In genomic region chr10:52212802-52213510, GRCh38 we compare ENCODE assay signal across 20 cellular contexts.
DNase-seq lines count a peak whose midpoint lies in the region; ATAC-seq, FAIRE-seq and TF ChIP-seq lines count a peak whose summit lies in the region.
"Had no signal": no experiment of that assay in that cellular context is flagged by ENCODE, and none has a peak within 500 bp of the region (broad histone marks: within the 10 kb centered on the region; RNA-seq: fewer than 3 reads in every experiment).

No MANE protein-coding gene starts in this region.

- peak overlapping the region; percentile 59 for H3K4me2 ChIP-seq in HepG2 (ENCODE audit: low read depth, low read length)
- H3K4me2 ChIP-seq: PC-9 had no signal

- ATAC-seq in HepG2 (peak; percentile 74), T-cell (replicated peaks in 1 of 4) (no peak)

- no peak for TF ChIP-seq POLR2A in HepG2 (IDR thresholded peaks at IDR 0.05; ENCODE audit: insufficient read depth in 1 of 2, low read depth in 2 of 2, low read length in 2 of 2)

- H3K4me1 Mint-ChIP-seq in T-cell, result peaks cover 0 to 6% (median 0%) of the 10 kb centered on the region in 3 donors
- H3K4me1 Mint-ChIP-seq: activated CD4-positive, alpha-beta memory T cell treated with anti-CD3 and anti-CD28 coated beads, Interleukin-2, amount 10 ng/mL, durations not matched to agents 7 days and 5 days; activated naive CD8-positive, alpha-beta T cell treated with anti-CD3 and anti-CD28 coated beads, Interleukin-2, amount 10 ng/mL, durations not matched to agents 7 days and 5 days had no signal

- peak overlapping the region; percentile 76 for H2AFZ ChIP-seq in HepG2 (ENCODE audit: low read length)
- H2AFZ ChIP-seq: PC-9 had no signal

- no peak for TF ChIP-seq RAD21 in HepG2 (CRISPR knock-in tag; IDR thresholded peaks at IDR 0.05)

- H3K27me3 Mint-ChIP-seq in T-cell, result no peaks in the 10 kb centered on the region
- H3K27me3 Mint-ChIP-seq: activated CD4-positive, alpha-beta memory T cell treated with anti-CD3 and anti-CD28 coated beads, Interleukin-2, amount 10 ng/mL, durations not matched to agents 7 days and 5 days; activated naive CD8-positive, alpha-beta T cell treated with anti-CD3 and anti-CD28 coated beads, Interleukin-2, amount 10 ng/mL, durations not matched to agents 7 days and 5 days had no signal

- H3K27ac Mint-ChIP-seq in T-cell, result no peak overlapping the region
- H3K27ac Mint-ChIP-seq: activated CD4-positive, alpha-beta memory T cell treated with anti-CD3 and anti-CD28 coated beads, Interleukin-2, amount 10 ng/mL, durations not matched to agents 7 days and 5 days; activated naive CD8-positive, alpha-beta T cell treated with anti-CD3 and anti-CD28 coated beads, Interleukin-2, amount 10 ng/mL, durations not matched to agents 7 days and 5 days; activated T-helper 1 cell treated with anti-CD3 and anti-CD28 coated beads, Interleukin-12 subunit alpha, Interleukin-12 subunit beta, Interleukin-2, Interleukin-4 antibody, amounts not matched to agents 30 ng/mL and 10 ng/mL and 1 ng/mL, durations not matched to agents 14 hours and 24 hours and 36 hours had no signal

- no peaks in the 10 kb centered on the region for H4K20me1 ChIP-seq in HepG2 (ENCODE audit: insufficient read depth, low read length)
- H4K20me1 ChIP-seq: BLaER1 treated with 17β-estradiol and CSF1 and Interleukin-3, amounts not matched to agents 10 nM and 100 nM had no signal

- H3K36me3 ChIP-seq in HUES6 (ENCODE audit: control insufficient read depth, insufficient read depth, low read length) (no peaks in the 10 kb centered on the region), HepG2 (replicated peaks in 1 of 2; ENCODE audit: control insufficient read depth in 1 of 2, insufficient read depth in 2 of 2, low read length in 2 of 2) (no peaks in the 10 kb centered on the region), skeletal muscle tissue (ENCODE audit: control insufficient read depth in 3 of 3, insufficient read depth in 3 of 3, low read length in 3 of 3) (no peaks in the 10 kb centered on the region)
- H3K36me3 ChIP-seq: BLaER1 treated with 17β-estradiol and CSF1 and Interleukin-3, amounts not matched to agents 10 nM and 100 nM; upper lobe of left lung; WERI-Rb-1 had no signal

- H3K9me3 ChIP-seq in HUES6 (ENCODE audit: control insufficient read depth, insufficient read depth, low read depth, low read length) (no peaks in the 10 kb centered on the region), HepG2 (ENCODE audit: low read length) (no peaks in the 10 kb centered on the region), skeletal muscle tissue (ENCODE audit: control insufficient read depth in 3 of 3, low read length in 3 of 3) (no peaks in the 10 kb centered on the region)
- H3K9me3 ChIP-seq: BLaER1 treated with 17β-estradiol and CSF1 and Interleukin-3, amounts not matched to agents 10 nM and 100 nM; upper lobe of left lung had no signal

- no TSS peak for BruUV-seq in HepG2 (replicated peaks; lab: Mats Ljungman, UMichigan)

- no peaks in the 10 kb centered on the region for H3K36me3 Mint-ChIP-seq in T-cell
- H3K36me3 Mint-ChIP-seq: activated naive CD8-positive, alpha-beta T cell treated with anti-CD3 and anti-CD28 coated beads, Interleukin-2, amount 10 ng/mL, durations not matched to agents 7 days and 5 days had no signal

- peaks cover 51% of the 10 kb centered on the region for H3K4me1 ChIP-seq in HUES6 (ENCODE audit: control insufficient read depth, insufficient read depth, low read length)
- H3K4me1 ChIP-seq in HepG2 (ENCODE audit: insufficient read depth, low read length), result peaks cover 19% of the 10 kb centered on the region
- H3K4me1 ChIP-seq in skeletal muscle tissue (ENCODE audit: control insufficient read depth in 3 of 3, insufficient read depth in 3 of 3, low read length in 3 of 3), result peaks cover 5 to 22% (median 10%) of the 10 kb centered on the region in 3 donors

- no peak for FAIRE-seq in HepG2 (lab: Jason Lieb, UNC)

- 1% methylated on average over 6 of the region's 6 CpGs for WGBS in HepG2 (ENCODE audit: low lambda C conversion rate)

- H3K27ac ChIP-seq in HUES6 (ENCODE audit: low read depth, low read length) (peak overlapping the region; percentile 76), HepG2 (ENCODE audit: extremely low read length, insufficient read depth, low read length) (peak overlapping the region; percentile 33), skeletal muscle tissue (ENCODE audit: low read depth, low read length) (peak overlapping the region; percentile 14)
- H3K27ac ChIP-seq: BLaER1 treated with 17β-estradiol and CSF1 and Interleukin-3, amounts not matched to agents 10 nM and 100 nM; PC-9; upper lobe of left lung; WERI-Rb-1 had no signal

- intact Hi-C loops in HepG2 (cut with micrococcal nuclease; ENCODE audit: unreplicated experiment), result loop anchor here (2.0 kb wide), 1 partner anchor 1212 kb away; no protein-coding TSS in a partner anchor

- TF ChIP-seq EP300 in HepG2 (IDR thresholded peaks at IDR 0.05; ENCODE audit: low read depth in 2 of 2, low read length in 2 of 2) (no peak), HepG2 (CRISPR knock-in tag; IDR thresholded peaks at IDR 0.05; ENCODE audit: borderline replicate concordance) (no peak)

- CTCF ChIA-PET in HepG2 (lab: Yijun Ruan, JAX; ENCODE audit: low intra/inter-chr PET ratio, low total read pairs), result no interaction called here
- CTCF ChIA-PET in T-cell (lab: Charles Lee), result interaction anchor here in 1 of 2 donors (0.5 to 0.7 kb wide), 3 partner anchors 9 to 1007 kb away, joined by 3 read pairs; no protein-coding TSS in a partner anchor

- in situ Hi-C loops in HepG2 (cut with HindIII; ENCODE audit: extremely low pct_ligation_motif_present, low pct_unique_long_range_greater_than_20kb), result loop anchor here (25.0 kb wide), 2 partner anchors 826 to 1201 kb away; no protein-coding TSS in a partner anchor

- POLR2A ChIA-PET in HepG2 (lab: Yijun Ruan, JAX) (no interaction called here), T-cell (lab: Charles Lee) (no interaction called here)

- peak overlapping the region; percentile 7; the same call in 1 of the 2 replicates for H3K4me3 ChIP-seq in HUES6 (ENCODE audit: low read depth, low read length)
- H3K4me3 ChIP-seq in choroid plexus epithelial cell (ENCODE audit: low read depth, low read length), result no peak overlapping the region
- H3K4me3 ChIP-seq in HepG2 (replicated peaks in 1 of 3; ENCODE audit: insufficient read depth in 1 of 3, low read depth in 2 of 3, low read length in 3 of 3), result peak overlapping the region in 2 of 3 experiments; percentile 11 to 29; a peak in 3 of 6 replicates
- no peak overlapping the region for H3K4me3 ChIP-seq in skeletal muscle tissue (ENCODE audit: low read length in 3 of 3)
- H3K4me3 ChIP-seq: BLaER1 treated with 17β-estradiol and CSF1 and Interleukin-3, amounts not matched to agents 10 nM and 100 nM; lung; PC-9; upper lobe of left lung had no signal

- TF ChIP-seq CTCF in choroid plexus epithelial cell (conservative IDR thresholded peaks at IDR 0.05; ENCODE audit: low read depth, low read length) (no peak), HepG2 (CRISPR knock-in tag; IDR thresholded peaks at IDR 0.05) (no peak)

- H3K79me2 ChIP-seq in HepG2 (ENCODE audit: insufficient read depth, low read length), result no peaks in the 10 kb centered on the region

- no peaks in the 10 kb centered on the region for H3K9me3 Mint-ChIP-seq in T-cell
- H3K9me3 Mint-ChIP-seq: activated CD4-positive, alpha-beta memory T cell treated with anti-CD3 and anti-CD28 coated beads, Interleukin-2, amount 10 ng/mL, durations not matched to agents 7 days and 5 days; activated naive CD8-positive, alpha-beta T cell treated with anti-CD3 and anti-CD28 coated beads, Interleukin-2, amount 10 ng/mL, durations not matched to agents 7 days and 5 days; activated T-helper 1 cell treated with anti-CD3 and anti-CD28 coated beads, Interleukin-12 subunit alpha, Interleukin-12 subunit beta, Interleukin-2, Interleukin-4 antibody, amounts not matched to agents 30 ng/mL and 10 ng/mL and 1 ng/mL, durations not matched to agents 14 hours and 24 hours and 36 hours had no signal

- H3K4me3 Mint-ChIP-seq in T-cell, result no peak overlapping the region
- H3K4me3 Mint-ChIP-seq: activated CD4-positive, alpha-beta memory T cell treated with anti-CD3 and anti-CD28 coated beads, Interleukin-2, amount 10 ng/mL, durations not matched to agents 7 days and 5 days; activated naive CD8-positive, alpha-beta T cell treated with anti-CD3 and anti-CD28 coated beads, Interleukin-2, amount 10 ng/mL, durations not matched to agents 7 days and 5 days; activated T-helper 1 cell treated with anti-CD3 and anti-CD28 coated beads, Interleukin-12 subunit alpha, Interleukin-12 subunit beta, Interleukin-2, Interleukin-4 antibody, amounts not matched to agents 30 ng/mL and 10 ng/mL and 1 ng/mL, durations not matched to agents 14 hours and 24 hours and 36 hours had no signal

- H3K27me3 ChIP-seq in HUES6 (ENCODE audit: control insufficient read depth, insufficient read depth, low read length), result no peaks in the 10 kb centered on the region
- no peaks in the 10 kb centered on the region for H3K27me3 ChIP-seq in HepG2 (ENCODE audit: control insufficient read depth in 1 of 2, insufficient read depth in 2 of 2, low read length in 2 of 2)
- H3K27me3 ChIP-seq in skeletal muscle tissue (ENCODE audit: control insufficient read depth in 3 of 3, insufficient read depth in 3 of 3, low read length in 3 of 3), result no peaks in the 10 kb centered on the region
- H3K27me3 ChIP-seq: BLaER1 treated with 17β-estradiol and CSF1 and Interleukin-3, amounts not matched to agents 10 nM and 100 nM; upper lobe of left lung had no signal

- H3K9ac ChIP-seq in HUES6 (ENCODE audit: low read length), result peak overlapping the region; percentile 46
- no peak overlapping the region; the same call in 1 of the 2 replicates for H3K9ac ChIP-seq in HepG2 (ENCODE audit: insufficient read depth, low read depth, low read length)
- H3K9ac ChIP-seq in skeletal muscle tissue (ENCODE audit: low read depth in 1 of 3, low read length in 3 of 3), result no peak overlapping the region
- H3K9ac ChIP-seq: BLaER1 treated with 17β-estradiol and CSF1 and Interleukin-3, amounts not matched to agents 10 nM and 100 nM had no signal

- DNase-seq in choroid plexus epithelial cell (ENCODE audit: low read depth) (peak; percentile 12), HepG2 (ENCODE audit: low spot score) (peak; percentile 64), iPS-NIHi7 (ENCODE audit: extremely low spot score) (no peak), C1 segment of cervical spinal cord (lab: John Stamatoyannopoulos, UW) (no peak), T-cell (no peak)
- DNase-seq in stimulated activated CD4-positive, alpha-beta T cell treated with anti-CD3 and anti-CD28 coated beads, Interleukin-4, amount 100 ng/mL, for 1 hour, result no peak
- DNase-seq: activated CD4-positive, alpha-beta memory T cell treated with anti-CD3 and anti-CD28 coated beads, Interleukin-2, amount 10 ng/mL, durations not matched to agents 7 days and 5 days; activated naive CD8-positive, alpha-beta T cell treated with anti-CD3 and anti-CD28 coated beads, Interleukin-2, amount 10 ng/mL, durations not matched to agents 7 days and 5 days; caudate nucleus; effector memory CD4-positive, alpha-beta T cell; NCI-H1092 treated with DMSO at 0.1 percent for 48 hours; PC-9; stimulated activated CD4-positive, alpha-beta T cell treated with anti-CD3 and anti-CD28 coated beads, Interleukin-4, amount 100 ng/mL, for 24 hours; upper lobe of left lung had no signal

TF ChIP-seq in HepG2, 621 proteins besides CTCF, POLR2A, EP300 and RAD21 (continues in another document):
- TF ChIP-seq ZBTB8A (CRISPR knock-in tag; IDR thresholded peaks at IDR 0.05; ENCODE audit: borderline replicate concordance, low read depth), result no peak
- no peak for TF ChIP-seq ZNF256 (CRISPR knock-in tag; conservative IDR thresholded peaks at IDR 0.05)

Comparison
In these comparisons a context has a peak if more than half of its experiments do, and no peak if none do; other contexts are left out.
1. H3K27ac ChIP-seq: peak in every context shown above with its lines; median percentile 76 in HUES6; 33 in HepG2; 14 in skeletal muscle tissue.
2. H3K4me3 ChIP-seq: peak in HUES6 (single experiment) and HepG2 (2 of 3); none in choroid plexus epithelial cell (single experiment) and skeletal muscle tissue (0 of 3).
3. DNase-seq: peak in choroid plexus epithelial cell (single experiment) and HepG2 (single experiment); none in iPS-NIHi7 (single experiment), C1 segment of cervical spinal cord (0 of 14), T-cell (0 of 34) and stimulated activated CD4-positive, alpha-beta T cell treated with anti-CD3 and anti-CD28 coated beads, Interleukin-4, amount 100 ng/mL, for 1 hour (single experiment).